In the genomic region with DNA sequence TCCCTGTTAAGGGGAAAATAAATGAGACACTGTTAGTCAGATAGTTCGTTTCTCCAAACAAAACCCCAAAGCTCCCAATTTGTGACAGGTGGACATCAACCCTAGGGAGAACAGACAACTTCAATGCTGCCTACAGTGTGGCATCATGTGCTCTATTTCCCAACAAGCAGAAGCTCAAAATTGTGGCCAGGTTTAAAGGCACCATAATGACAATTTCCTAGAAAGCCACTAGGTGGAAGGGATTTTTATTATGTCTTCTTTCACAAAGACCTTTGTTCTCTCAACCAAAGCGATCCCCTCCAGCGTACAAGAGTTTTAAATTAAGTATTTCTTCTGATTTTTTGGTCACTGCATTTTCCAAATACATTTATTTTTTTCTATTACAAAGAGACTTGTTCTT, we compare ENCODE assay signal across 19 cellular contexts.
DNase-seq lines count a peak whose midpoint lies in the region; ATAC-seq and TF ChIP-seq lines count a peak whose summit lies in the region.
"Had no signal": no experiment of that assay in that cellular context is flagged by ENCODE, and none has a peak within 500 bp of the region (broad histone marks: within the 10 kb centered on the region; RNA-seq: fewer than 3 reads in every experiment).

No MANE protein-coding gene starts in this region.

- H3K36me3 ChIP-seq in mammary epithelial cell (ENCODE audit: insufficient read depth, low read length) = no peaks in the 10 kb centered on the region
- H3K36me3 ChIP-seq: MG63 had no signal

- no peaks in the 10 kb centered on the region for H3K4me1 Mint-ChIP-seq in MCF 10A (ENCODE audit: insufficient read depth, unreplicated experiment)
- H3K4me1 Mint-ChIP-seq: CD14-positive monocyte had no signal

- H3K4me3 Mint-ChIP-seq in MCF 10A (ENCODE audit: unreplicated experiment) = no peak overlapping the region
- H3K4me3 Mint-ChIP-seq: CD14-positive monocyte had no signal

- H3K27me3 ChIP-seq in mammary epithelial cell (ENCODE audit: insufficient read depth, low read length) = no peaks in the 10 kb centered on the region
- H3K27me3 ChIP-seq: MG63 had no signal

- H3K27ac Mint-ChIP-seq in MCF 10A (ENCODE audit: low read depth, unreplicated experiment) = no peak overlapping the region
- H3K27ac Mint-ChIP-seq: CD14-positive monocyte had no signal

- H3K9me3 ChIP-seq in mammary epithelial cell (replicated peaks; ENCODE audit: insufficient read depth, low read length) = no peaks in the 10 kb centered on the region
- H3K9me3 ChIP-seq: MG63 had no signal

- peaks cover 7% of the 10 kb centered on the region for H3K9me3 Mint-ChIP-seq in MCF 10A (ENCODE audit: unreplicated experiment)

- no peak overlapping the region for H3K9ac ChIP-seq in mammary epithelial cell (ENCODE audit: insufficient read depth, low read length)
- H3K9ac ChIP-seq: KMS-11 had no signal

- no peak overlapping the region for H3K4me3 ChIP-seq in mammary epithelial cell (replicated peaks in 1 of 3; ENCODE audit: insufficient read depth in 1 of 3, low read depth in 2 of 3, low read length in 3 of 3)
- H3K4me3 ChIP-seq: MG63 had no signal

- in situ Hi-C loops in mammary epithelial cell (cut with MboI; ENCODE audit: low sequenced_read_pairs in 2 of 2) = no loop called here

- intact Hi-C loops in MCF 10A (cut with micrococcal nuclease) (no loop called here), mammary epithelial cell (cut with micrococcal nuclease) (no loop called here)

- TF ChIP-seq CTCF in MCF 10A (IDR thresholded peaks at IDR 0.05; ENCODE audit: unreplicated experiment) (no peak), mammary epithelial cell (conservative IDR thresholded peaks at IDR 0.05 in 1 of 2, IDR thresholded peaks at IDR 0.05 in 1 of 2; ENCODE audit: extremely low read depth in 1 of 2, insufficient read depth in 1 of 2, low read depth in 1 of 2, low read length in 2 of 2) (no peak)

- H3K36me3 Mint-ChIP-seq in MCF 10A (ENCODE audit: insufficient read depth, unreplicated experiment) = peaks cover 5% of the 10 kb centered on the region
- H3K36me3 Mint-ChIP-seq: CD14-positive monocyte had no signal

- 10% methylated on average over 3 of the region's 3 CpGs for WGBS in mammary epithelial cell (ENCODE audit: low coverage, missing lambda C conversion rate)

- ATAC-seq in left lobe of liver (peak; percentile 57), GM19351 (IDR thresholded peaks at IDR 0.05; ENCODE audit: unreplicated experiment) (no peak)

- dilution Hi-C loops in mammary epithelial cell (cut with HindIII; ENCODE audit: low sequenced_read_pairs) = no loop called here

- POLR2A ChIA-PET in MCF 10A (lab: Yijun Ruan, JAX) = no interaction called here

- H3K27ac ChIP-seq in mammary epithelial cell (ENCODE audit: insufficient read depth, low read depth, low read length) = no peak overlapping the region
- H3K27ac ChIP-seq: KMS-11 had no signal

- no peaks in the 10 kb centered on the region for H3K4me1 ChIP-seq in mammary epithelial cell (ENCODE audit: insufficient read depth, low read length)

- BruUV-seq in MCF 10A (replicated peaks; lab: Mats Ljungman, UMichigan) = no TSS peak
- no TSS peak for BruUV-seq in mammary epithelial cell (replicated peaks; lab: Mats Ljungman, UMichigan)

- CTCF ChIA-PET in MCF 10A (lab: Yijun Ruan, JAX) (interaction anchor here (1.0 kb wide), 1 partner anchor 11 kb away, joined by 4 read pairs; no protein-coding TSS in a partner anchor), mammary epithelial cell (lab: Charles Lee; ENCODE audit: low non-redundant PET) (no interaction called here)

- H3K79me2 ChIP-seq in mammary epithelial cell (ENCODE audit: insufficient read depth, low read length) = no peaks in the 10 kb centered on the region

- H4K20me1 ChIP-seq in mammary epithelial cell (ENCODE audit: insufficient read depth, low read length) = no peaks in the 10 kb centered on the region

- no peak overlapping the region for H2AFZ ChIP-seq in mammary epithelial cell (ENCODE audit: low read depth, low read length)

- DNase-seq in MCF 10A (ENCODE audit: unreplicated experiment) = peak; percentile 2
- no peak for DNase-seq in mammary epithelial cell
- DNase-seq in NCI-H69 (lab: John Stamatoyannopoulos, UW) = peak; percentile 23
- no peak for DNase-seq in left lobe of liver (ENCODE audit: low spot score)
- DNase-seq in D341Med (ENCODE audit: low spot score) = no peak
- DNase-seq in activated naive CD4-positive, alpha-beta T cell treated with Interleukin-2 at 50 U/mL for 16 hours = no peak
- DNase-seq: ACHN, AML-193, HCEC 1CT, MG63, NCI-H1105, NCI-H1694, NCI-H2107, NCI-H446, NCI-H82, SHP77 had no signal

- H3K27me3 Mint-ChIP-seq in MCF 10A (ENCODE audit: insufficient read depth, unreplicated experiment) = no peaks in the 10 kb centered on the region

- H3K4me2 ChIP-seq in mammary epithelial cell (ENCODE audit: insufficient read depth, low read depth, low read length) = no peak overlapping the region
- H3K4me2 ChIP-seq: KMS-11 had no signal

Comparison
In these comparisons a context has a peak if more than half of its experiments do, and no peak if none do; other contexts are left out.
1. DNase-seq: peak in MCF 10A (single experiment) and NCI-H69 (single experiment); none in mammary epithelial cell (single experiment), left lobe of liver (single experiment), D341Med (single experiment) and activated naive CD4-positive, alpha-beta T cell treated with Interleukin-2 at 50 U/mL for 16 hours (single experiment).